In the genomic region with DNA sequence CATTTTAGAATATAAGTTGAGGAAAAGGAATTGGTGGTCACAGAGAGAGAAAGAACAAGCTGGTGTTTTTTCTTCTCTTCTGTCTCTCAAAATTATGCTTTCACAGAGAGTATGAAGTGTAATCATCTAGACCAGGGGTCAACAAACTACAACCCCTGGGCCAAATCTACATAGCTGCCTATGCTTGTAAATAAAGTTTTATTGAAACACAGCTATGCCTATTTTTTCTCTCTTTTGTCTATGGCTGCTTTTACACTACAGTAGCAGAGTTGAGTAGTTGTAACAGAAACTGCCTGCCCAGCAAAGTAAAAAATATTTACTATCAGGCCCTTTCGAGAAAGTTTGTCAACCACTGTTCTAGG, we compare ENCODE assay signal across 21 cellular contexts. TPM values are rescaled to one million over a fixed set of nuclear protein-coding genes. Genes with fewer than 3 reads are reported as not detected.
DNase-seq lines count a peak whose midpoint lies in the region; ATAC-seq and TF ChIP-seq lines count a peak whose summit lies in the region.
"Had no signal": no experiment of that assay in that cellular context is flagged by ENCODE, and none has a peak within 500 bp of the region (broad histone marks: within the 10 kb centered on the region; RNA-seq: fewer than 3 reads in every experiment).

No MANE protein-coding gene starts in this region.

- peaks cover 4% of the 10 kb centered on the region for H3K9me3 Mint-ChIP-seq in T-helper 2 cell treated with Interferon-gamma antibody and Interleukin-4, amounts not matched to agents 5 μg/mL and 100 μg/mL, for 36 hours
- no peaks in the 10 kb centered on the region for H3K9me3 Mint-ChIP-seq in CD8-positive, alpha-beta T cell
- H3K9me3 Mint-ChIP-seq in activated T-helper 2 cell treated with anti-CD3 and anti-CD28 coated beads, Interferon-gamma antibody, Interleukin-2, Interleukin-4, amounts not matched to agents 10 μg/mL and 5 μg/mL and 100 μg/mL, durations not matched to agents 14 hours and 24 hours and 36 hours, result peaks cover 3% of the 10 kb centered on the region
- peaks cover 0 to 13% (median 4%) of the 10 kb centered on the region in 7 donors for H3K9me3 Mint-ChIP-seq in naive B cell

- peaks cover 31% of the 10 kb centered on the region for H3K4me1 Mint-ChIP-seq in T-helper 2 cell treated with Interferon-gamma antibody and Interleukin-4, amounts not matched to agents 5 μg/mL and 100 μg/mL, for 36 hours (ENCODE audit: low read depth)
- peaks cover 75% of the 10 kb centered on the region for H3K4me1 Mint-ChIP-seq in CD8-positive, alpha-beta T cell (ENCODE audit: low read depth)
- H3K4me1 Mint-ChIP-seq in activated T-helper 2 cell treated with anti-CD3 and anti-CD28 coated beads, Interferon-gamma antibody, Interleukin-2, Interleukin-4, amounts not matched to agents 10 μg/mL and 5 μg/mL and 100 μg/mL, durations not matched to agents 14 hours and 24 hours and 36 hours (ENCODE audit: low read depth), result peaks cover 34% of the 10 kb centered on the region
- peaks cover 7 to 38% (median 22%) of the 10 kb centered on the region in 3 donors for H3K4me1 Mint-ChIP-seq in naive B cell

- POLR2A ChIA-PET in CD8-positive, alpha-beta T cell (lab: Charles Lee), result interaction anchor here (0.6 to 5.1 kb wide), 23 partner anchors 9 to 104 kb away, joined by 3 to 108 read pairs (median 8); a partner anchor contains a TSS

- H3K36me3 ChIP-seq in CD8-positive, alpha-beta T cell (ENCODE audit: insufficient read depth, low read length), result no peaks in the 10 kb centered on the region
- H3K36me3 ChIP-seq: brain microvascular endothelial cell, tibial nerve had no signal

- peak overlapping the region; percentile 39 for H3K27ac ChIP-seq in CD8-positive, alpha-beta T cell (ENCODE audit: low read depth, low read length)
- H3K27ac ChIP-seq: brain microvascular endothelial cell, tibial nerve had no signal

- peaks cover 7% of the 10 kb centered on the region for H3K36me3 Mint-ChIP-seq in T-helper 2 cell treated with Interferon-gamma antibody and Interleukin-4, amounts not matched to agents 5 μg/mL and 100 μg/mL, for 36 hours (ENCODE audit: low read depth)
- H3K36me3 Mint-ChIP-seq in CD8-positive, alpha-beta T cell, result no peaks in the 10 kb centered on the region
- peaks cover 6% of the 10 kb centered on the region for H3K36me3 Mint-ChIP-seq in activated T-helper 2 cell treated with anti-CD3 and anti-CD28 coated beads, Interferon-gamma antibody, Interleukin-2, Interleukin-4, amounts not matched to agents 10 μg/mL and 5 μg/mL and 100 μg/mL, durations not matched to agents 14 hours and 24 hours and 36 hours (ENCODE audit: low read depth)
- peaks cover 0 to 7% of the 10 kb centered on the region in 2 donors for H3K36me3 Mint-ChIP-seq in naive B cell

- no peaks in the 10 kb centered on the region for H3K27me3 ChIP-seq in CD8-positive, alpha-beta T cell (ENCODE audit: insufficient read depth, low read length)
- H3K27me3 ChIP-seq: brain microvascular endothelial cell, tibial nerve had no signal

- ATAC-seq in CD8-positive, alpha-beta T cell, result no peak
- no peak for ATAC-seq in naive B cell (ENCODE audit: low read depth in 2 of 2)
- ATAC-seq in GM21528 (IDR thresholded peaks at IDR 0.05; ENCODE audit: low FRiP score, unreplicated experiment), result no peak

- H3K4me3 Mint-ChIP-seq in T-helper 2 cell treated with Interferon-gamma antibody and Interleukin-4, amounts not matched to agents 5 μg/mL and 100 μg/mL, for 36 hours, result peak overlapping the region; percentile 38
- peak overlapping the region; percentile 50 for H3K4me3 Mint-ChIP-seq in CD8-positive, alpha-beta T cell
- H3K4me3 Mint-ChIP-seq in activated T-helper 2 cell treated with anti-CD3 and anti-CD28 coated beads, Interferon-gamma antibody, Interleukin-2, Interleukin-4, amounts not matched to agents 10 μg/mL and 5 μg/mL and 100 μg/mL, durations not matched to agents 14 hours and 24 hours and 36 hours (ENCODE audit: low read depth), result no peak overlapping the region
- H3K4me3 Mint-ChIP-seq in naive B cell, result peak overlapping the region in 3 of 8 donors; percentile 1 to 18 (median 15)

- CTCF ChIA-PET in CD8-positive, alpha-beta T cell (lab: Charles Lee), result interaction anchor here (0.9 to 2.0 kb wide), 15 partner anchors 21 to 437 kb away, joined by 3 to 13 read pairs (median 4); no protein-coding TSS in a partner anchor

- intact Hi-C loops in CD8-positive, alpha-beta T cell (cut with DNase I, micrococcal nuclease), result loop anchor here (1.0 to 5.0 kb wide), 5 partner anchors 20 to 72 kb away; no protein-coding TSS in a partner anchor
- intact Hi-C loops in activated T-helper 2 cell treated with anti-CD3 and anti-CD28 coated beads, Interferon-gamma antibody, Interleukin-2, Interleukin-4, amounts not matched to agents 10 μg/mL and 5 μg/mL and 100 μg/mL, durations not matched to agents 14 hours and 24 hours and 36 hours (cut with micrococcal nuclease), result loop anchor here (1.0 kb wide), 5 partner anchors 25 to 104 kb away; no protein-coding TSS in a partner anchor

- no peak for TF ChIP-seq CTCF in CD8-positive, alpha-beta T cell (IDR thresholded peaks at IDR 0.05)

- no peak for DNase-seq in T-helper 2 cell treated with Interferon-gamma antibody and Interleukin-4, amounts not matched to agents 5 μg/mL and 100 μg/mL, for 36 hours (ENCODE audit: low spot score)
- DNase-seq in T-helper 2 cell, result no peak
- DNase-seq in CD8-positive, alpha-beta T cell, result no peak
- DNase-seq in activated T-helper 2 cell treated with anti-CD3 and anti-CD28 coated beads, Interferon-gamma antibody, Interleukin-2, Interleukin-4, amounts not matched to agents 10 μg/mL and 5 μg/mL and 100 μg/mL, durations not matched to agents 14 hours and 24 hours and 36 hours (ENCODE audit: low spot score), result no peak
- DNase-seq in naive B cell, result no peak
- DNase-seq in HUDEP-2 (lab: John Stamatoyannopoulos, UW; ENCODE audit: unreplicated experiment in 76 of 76), result no peak
- DNase-seq in stimulated activated CD4-positive, alpha-beta T cell treated with anti-CD3 and anti-CD28 coated beads, Interleukin-2, amount 100 ng/mL, for 48 hours, result no peak
- DNase-seq: 8988T; brain microvascular endothelial cell; DMS79 treated with DMSO at 0.1 percent for 48 hours; kidney; NCI-H146; NCI-H446; SHP77; stimulated activated CD4-positive, alpha-beta T cell treated with anti-CD3 and anti-CD28 coated beads, Interleukin-4, amount 100 ng/mL, for 24 hours had no signal

- no peaks in the 10 kb centered on the region for H3K27me3 Mint-ChIP-seq in T-helper 2 cell treated with Interferon-gamma antibody and Interleukin-4, amounts not matched to agents 5 μg/mL and 100 μg/mL, for 36 hours (ENCODE audit: low read depth)
- H3K27me3 Mint-ChIP-seq in CD8-positive, alpha-beta T cell (ENCODE audit: low read depth), result no peaks in the 10 kb centered on the region
- H3K27me3 Mint-ChIP-seq in activated T-helper 2 cell treated with anti-CD3 and anti-CD28 coated beads, Interferon-gamma antibody, Interleukin-2, Interleukin-4, amounts not matched to agents 10 μg/mL and 5 μg/mL and 100 μg/mL, durations not matched to agents 14 hours and 24 hours and 36 hours (ENCODE audit: low read depth), result no peaks in the 10 kb centered on the region
- no peaks in the 10 kb centered on the region for H3K27me3 Mint-ChIP-seq in naive B cell

- peak overlapping the region; percentile 75 for H3K27ac Mint-ChIP-seq in T-helper 2 cell treated with Interferon-gamma antibody and Interleukin-4, amounts not matched to agents 5 μg/mL and 100 μg/mL, for 36 hours
- peak overlapping the region; percentile 95 for H3K27ac Mint-ChIP-seq in CD8-positive, alpha-beta T cell
- peak overlapping the region; percentile 85 for H3K27ac Mint-ChIP-seq in activated T-helper 2 cell treated with anti-CD3 and anti-CD28 coated beads, Interferon-gamma antibody, Interleukin-2, Interleukin-4, amounts not matched to agents 10 μg/mL and 5 μg/mL and 100 μg/mL, durations not matched to agents 14 hours and 24 hours and 36 hours
- peak overlapping the region; percentile 65 to 95 (median 81) for H3K27ac Mint-ChIP-seq in naive B cell

- no peaks in the 10 kb centered on the region for H3K9me3 ChIP-seq in CD8-positive, alpha-beta T cell (ENCODE audit: low read length)
- H3K9me3 ChIP-seq: tibial nerve had no signal

- H3K4me1 ChIP-seq in CD8-positive, alpha-beta T cell (ENCODE audit: insufficient read depth, low read length), result peaks cover 84% of the 10 kb centered on the region
- H3K4me1 ChIP-seq: tibial nerve had no signal

- no peak overlapping the region for H3K4me3 ChIP-seq in CD8-positive, alpha-beta T cell (ENCODE audit: low read depth, low read length)
- H3K4me3 ChIP-seq: tibial nerve had no signal

RNA-seq across cellular contexts. Expression of a gene that starts 6.7 kb away (rescaled TPM):
- total RNA-seq in CD8-positive, alpha-beta T cell, result not detected
- total RNA-seq in activated T-helper 2 cell treated with anti-CD3 and anti-CD28 coated beads, Interferon-gamma antibody, Interleukin-2, Interleukin-4, amounts not matched to agents 10 μg/mL and 5 μg/mL and 100 μg/mL, durations not matched to agents 14 hours and 24 hours and 36 hours, result not detected in 2 replicates
- polyA plus RNA-seq in naive B cell (ENCODE audit: low read depth in 6 of 6), result not detected
- total RNA-seq: dermis blood vessel endothelial cell, esophagus mucosa, kidney, M059J, osteocyte, tibial nerve had no signal
